ENCODE assay signal across 1 cellular context in genomic region chr7:107846324-107846723, GRCh38.
TF ChIP-seq lines count a peak whose summit lies in the region.

No MANE protein-coding gene starts in this region.

TF ChIP-seq in HepG2, 621 proteins besides CTCF, POLR2A, EP300 and RAD21:
- no peak for TF ChIP-seq AKNA (CRISPR knock-in tag; IDR thresholded peaks at IDR 0.05; ENCODE audit: borderline replicate concordance)
- no peak for TF ChIP-seq XBP1 (CRISPR knock-in tag; IDR thresholded peaks at IDR 0.05)
- no peak for TF ChIP-seq BCLAF1 (IDR thresholded peaks at IDR 0.05)
- no peak for TF ChIP-seq KDM5A (IDR thresholded peaks at IDR 0.05; ENCODE audit: borderline replicate concordance, low read length)
- TF ChIP-seq CEBPB (IDR thresholded peaks at IDR 0.05; ENCODE audit: borderline replicate concordance, low read depth, low read length): no peak
- no peak for TF ChIP-seq SNAI1 (CRISPR knock-in tag; IDR thresholded peaks at IDR 0.05; ENCODE audit: borderline replicate concordance)
- no peak for TF ChIP-seq ELF1 (CRISPR knock-in tag; IDR thresholded peaks at IDR 0.05)
- TF ChIP-seq ZNF543 (CRISPR knock-in tag; IDR thresholded peaks at IDR 0.05): no peak
- TF ChIP-seq ZNF607 (CRISPR knock-in tag; IDR thresholded peaks at IDR 0.05; ENCODE audit: borderline replicate concordance): no peak
- no peak for TF ChIP-seq ZFP41 (CRISPR knock-in tag; IDR thresholded peaks at IDR 0.05; ENCODE audit: borderline replicate concordance)
- TF ChIP-seq ZNF780A (CRISPR knock-in tag; IDR thresholded peaks at IDR 0.05): no peak
- TF ChIP-seq ZFY (CRISPR knock-in tag; IDR thresholded peaks at IDR 0.05): no peak
- TF ChIP-seq ZNF180 (CRISPR knock-in tag; IDR thresholded peaks at IDR 0.05; ENCODE audit: borderline replicate concordance, low read depth): no peak
- no peak for TF ChIP-seq ZBTB8A (CRISPR knock-in tag; IDR thresholded peaks at IDR 0.05; ENCODE audit: borderline replicate concordance, low read depth)
- no peak for TF ChIP-seq ZFAT (CRISPR knock-in tag; conservative IDR thresholded peaks at IDR 0.05)
